8 cellular contexts compared by ENCODE assay signal in genomic region chr22:31661851-31662667, GRCh38. TPM values are rescaled to one million over a fixed set of nuclear protein-coding genes. Genes with fewer than 3 reads are reported as not detected.
A peak's percentile ranks its signal among the peaks of the same experiment; 100 is the strongest.
DNase-seq lines count a peak whose midpoint lies in the region; ATAC-seq and TF ChIP-seq lines count a peak whose summit lies in the region.

Gene PISD, minus strand, starts transcription at chr22:31662215. Its CDS starts 7 bp downstream, at chr22:31662208.

- no peaks in the 10 kb centered on the region for H3K27me3 Mint-ChIP-seq in dendritic cell treated with granulocyte-macrophage colony-stimulating factor and Interleukin-4, amounts not matched to agents 40 ng/mL and 50 ng/mL, for 4 days

- H3K4me2 ChIP-seq in BLaER1 = peak within 1 kb of the TSS; percentile 83

- TF ChIP-seq CTCF in left lung (IDR thresholded peaks at IDR 0.05) = no peak

- peak within 1 kb of the TSS; percentile 90 for H3K4me3 Mint-ChIP-seq in dendritic cell treated with granulocyte-macrophage colony-stimulating factor and Interleukin-4, amounts not matched to agents 40 ng/mL and 50 ng/mL, for 4 days

- H3K36me3 Mint-ChIP-seq in dendritic cell treated with granulocyte-macrophage colony-stimulating factor and Interleukin-4, amounts not matched to agents 40 ng/mL and 50 ng/mL, for 4 days (ENCODE audit: low read depth) = peaks cover 13% of the 10 kb centered on the region

- intact Hi-C loops in dendritic cell treated with granulocyte-macrophage colony-stimulating factor and Interleukin-4, amounts not matched to agents 40 ng/mL and 50 ng/mL, for 4 days (cut with micrococcal nuclease) = loop anchor here (5.0 kb wide), 1 partner anchor 90 kb away; the partner anchor contains the start of genes DEPDC5 and PRR14L
- intact Hi-C loops in left lung (cut with DNase I) = no loop called here

- H3K27me3 ChIP-seq in BLaER1 (no peaks in the 10 kb centered on the region), left lung (no peaks in the 10 kb centered on the region)

- DNase-seq in NCI-H748 (lab: John Stamatoyannopoulos, UW; ENCODE audit: unreplicated experiment) (peak; percentile 96), left lung (peak; percentile 95 to 96)
- DNase-seq in activated CD4-positive, alpha-beta T cell treated with anti-CD3 and anti-CD28 coated beads, Interleukin-2, amount 50 U/mL, for 24 hours (ENCODE audit: low read depth in 1 of 2, low spot score in 1 of 2) = peak; percentile 93
- DNase-seq in stimulated activated CD4-positive, alpha-beta T cell treated with anti-CD3 and anti-CD28 coated beads, Interleukin-2, amount 100 ng/mL, for 48 hours = peak; percentile 96 to 97

- peaks cover 19% of the 10 kb centered on the region for H3K4me1 Mint-ChIP-seq in dendritic cell treated with granulocyte-macrophage colony-stimulating factor and Interleukin-4, amounts not matched to agents 40 ng/mL and 50 ng/mL, for 4 days (ENCODE audit: low read depth)

- peak within 1 kb of the TSS; percentile 55 for H3K27ac ChIP-seq in BLaER1
- peak within 1 kb of the TSS; percentile 66 to 80 for H3K27ac ChIP-seq in left lung

- peak within 1 kb of the TSS; percentile 78 for H3K9ac ChIP-seq in BLaER1

- H3K9me3 ChIP-seq in BLaER1 = no peaks in the 10 kb centered on the region
- no peaks in the 10 kb centered on the region for H3K9me3 ChIP-seq in left lung

- H3K9me3 Mint-ChIP-seq in dendritic cell treated with granulocyte-macrophage colony-stimulating factor and Interleukin-4, amounts not matched to agents 40 ng/mL and 50 ng/mL, for 4 days = no peaks in the 10 kb centered on the region

- peaks cover 24% of the 10 kb centered on the region for H4K20me1 ChIP-seq in BLaER1

- H3K4me3 ChIP-seq in BLaER1 (peak within 1 kb of the TSS; percentile 84), left lung (peak within 1 kb of the TSS; percentile 78 to 98)

- H3K4me1 ChIP-seq in BLaER1 (peaks cover 23% of the 10 kb centered on the region), left lung (peaks cover 8 to 34% of the 10 kb centered on the region in 2 donors)

- peak within 1 kb of the TSS; percentile 90 for H3K27ac Mint-ChIP-seq in dendritic cell treated with granulocyte-macrophage colony-stimulating factor and Interleukin-4, amounts not matched to agents 40 ng/mL and 50 ng/mL, for 4 days

- ATAC-seq in GM19328 (IDR thresholded peaks at IDR 0.05; ENCODE audit: unreplicated experiment) = peak; percentile 85
- ATAC-seq in HG03520 (IDR thresholded peaks at IDR 0.05; ENCODE audit: unreplicated experiment) = peak; percentile 78
- ATAC-seq in left lung = peak; percentile 98

- H3K36me3 ChIP-seq in BLaER1 = no peaks in the 10 kb centered on the region
- H3K36me3 ChIP-seq in left lung = no peaks in the 10 kb centered on the region

RNA-seq across cellular contexts. Expression of gene PISD, which starts in this region (rescaled TPM):
- 10 to 100 TPM; 32.3 to 60.5 TPM for total RNA-seq in left lung

Comparison
In these comparisons a context has a peak if more than half of its experiments do, and no peak if none do; other contexts are left out.
1. Peak in every context shown above with its lines: DNase-seq, ATAC-seq, H3K4me3 ChIP-seq and H3K27ac ChIP-seq.